Comparison of ENCODE assay signal across 1 cellular context in genomic region chr12:107330901-107331431, GRCh38.
TF ChIP-seq lines count a peak whose summit lies in the region.

No MANE protein-coding gene starts in this region.

TF ChIP-seq in WTC11, 78 proteins besides CTCF, POLR2A, EP300 and RAD21 (continued from another document):
- TF ChIP-seq PRDM15 (CRISPR knock-in tag; IDR thresholded peaks at IDR 0.05) = no peak
- no peak for TF ChIP-seq FOXJ3 (CRISPR knock-in tag; IDR thresholded peaks at IDR 0.05; ENCODE audit: borderline replicate concordance)
